Comparison of ENCODE assay signal across 8 cellular contexts in genomic region chr7:150367677-150368097, GRCh38. TPM values are rescaled to one million over a fixed set of nuclear protein-coding genes. Genes with fewer than 3 reads are reported as not detected.
DNase-seq lines count a peak whose midpoint lies in the region; ATAC-seq, FAIRE-seq and TF ChIP-seq lines count a peak whose summit lies in the region.

No MANE protein-coding gene starts in this region.

- peak overlapping the region; percentile 96 to 100 for H3K27ac ChIP-seq in A549
- H3K27ac ChIP-seq in iPS-18a (ENCODE audit: low read length): peak overlapping the region; percentile 76
- H3K27ac ChIP-seq in stomach: peak overlapping the region; percentile 87 to 97 (median 94)

- H3K36me3 Mint-ChIP-seq in activated CD4-positive, alpha-beta memory T cell treated with anti-CD3 and anti-CD28 coated beads for 36 hours: peaks cover 6% of the 10 kb centered on the region

- no peak for TF ChIP-seq RAD21 in A549 (conservative IDR thresholded peaks at IDR 0.05 in 1 of 2, IDR thresholded peaks at IDR 0.05 in 1 of 2)

- peaks cover 19% of the 10 kb centered on the region; the same call in 2 of the 3 replicates for H3K4me1 ChIP-seq in A549
- H3K4me1 ChIP-seq in iPS-18a (ENCODE audit: control insufficient read depth, low read depth, low read length): peaks cover 35% of the 10 kb centered on the region
- H3K4me1 ChIP-seq in stomach: peaks cover 31 to 54% (median 46%) of the 10 kb centered on the region in 4 donors

- TF ChIP-seq CTCF in A549 (IDR thresholded peaks at IDR 0.05) (no peak), stomach (IDR thresholded peaks at IDR 0.05) (no peak)

- H3K9ac ChIP-seq in iPS-18a (ENCODE audit: low read length): peak overlapping the region; percentile 92

- no peak for TF ChIP-seq EP300 in A549 (IDR thresholded peaks at IDR 0.05)
- no peak for TF ChIP-seq EP300 in stomach (IDR thresholded peaks at IDR 0.05)

- H3K9me3 ChIP-seq in A549 (no peaks in the 10 kb centered on the region), iPS-18a (ENCODE audit: control insufficient read depth, low read depth, low read length) (no peaks in the 10 kb centered on the region), stomach (no peaks in the 10 kb centered on the region)

- H3K9me3 Mint-ChIP-seq in activated CD4-positive, alpha-beta memory T cell treated with anti-CD3 and anti-CD28 coated beads for 36 hours: no peaks in the 10 kb centered on the region

- peaks cover 30% of the 10 kb centered on the region for H3K4me1 Mint-ChIP-seq in activated CD4-positive, alpha-beta memory T cell treated with anti-CD3 and anti-CD28 coated beads for 36 hours (ENCODE audit: low read depth)

- ATAC-seq in A549 (peak; percentile 53 to 66; a peak in 4 of 6 replicates), GM21381 (IDR thresholded peaks at IDR 0.05; ENCODE audit: unreplicated experiment) (peak; percentile 44), GM19397 (IDR thresholded peaks at IDR 0.05; ENCODE audit: unreplicated experiment) (no peak)

- H3K36me3 ChIP-seq in iPS-18a (ENCODE audit: control insufficient read depth, low read depth, low read length): peaks cover 22% of the 10 kb centered on the region
- H3K36me3 ChIP-seq in stomach: peaks cover 16 to 21% (median 20%) of the 10 kb centered on the region in 4 donors

- intact Hi-C loops in activated CD4-positive, alpha-beta memory T cell treated with anti-CD3 and anti-CD28 coated beads for 36 hours (cut with micrococcal nuclease): loop anchor here (1.0 to 2.0 kb wide), 3 partner anchors 12 to 45 kb away; partner anchors contain the start of genes ACTR3C, LRRC61 and ZNF775
- intact Hi-C loops in stomach (cut with DNase I; ENCODE audit: low total_unique reads): loop anchor here (10.0 kb wide), 1 partner anchor 47 kb away; no protein-coding TSS in a partner anchor

- 51% methylated on average over 8 of the region's 8 CpGs for WGBS in A549 (ENCODE audit: missing lambda C conversion rate)
- WGBS in stomach, 5 donors: 37 to 50% (median 45%) methylated on average over 8 of the region's 8 CpGs

- H3K4me2 ChIP-seq in A549: peak overlapping the region; percentile 100

- TF ChIP-seq POLR2A in A549 (IDR thresholded peaks at IDR 0.05; ENCODE audit: low read length) (no peak), stomach (IDR thresholded peaks at IDR 0.05) (no peak)

- H3K4me3 ChIP-seq in A549 (peak overlapping the region; percentile 96), iPS-18a (ENCODE audit: low read length) (peak overlapping the region; percentile 96), stomach (peak overlapping the region; percentile 71 to 95 (median 84))

- CTCF ChIA-PET in A549 (lab: Yijun Ruan, JAX): interaction anchor here (1.2 to 6.7 kb wide), 4 partner anchors 11 to 54 kb away, joined by 3 to 44 read pairs (median 4); no protein-coding TSS in a partner anchor
- CTCF ChIA-PET in activated CD4-positive, alpha-beta memory T cell treated with anti-CD3 and anti-CD28 coated beads for 36 hours (lab: Charles Lee): interaction anchor here (1.0 to 2.2 kb wide), 4 partner anchors 10 to 388 kb away, joined by 3 to 11 read pairs (median 4); a partner anchor contains a TSS

- peak in 1 of 2 experiments; percentile 83 for DNase-seq in A549 (ENCODE audit: low read depth in 1 of 2, low spot score in 1 of 2)
- no peak for DNase-seq in activated CD4-positive, alpha-beta memory T cell treated with anti-CD3 and anti-CD28 coated beads for 36 hours
- DNase-seq in stomach: no peak
- no peak for DNase-seq in GDM1 (lab: John Stamatoyannopoulos, UW)
- DNase-seq in germinal center (ENCODE audit: low spot score): no peak

- H3K27me3 ChIP-seq in iPS-18a (ENCODE audit: control insufficient read depth, insufficient read depth, low read length) (no peaks in the 10 kb centered on the region), stomach (no peaks in the 10 kb centered on the region)

- peak overlapping the region; percentile 88 for H3K27ac Mint-ChIP-seq in activated CD4-positive, alpha-beta memory T cell treated with anti-CD3 and anti-CD28 coated beads for 36 hours

- H3K4me3 Mint-ChIP-seq in activated CD4-positive, alpha-beta memory T cell treated with anti-CD3 and anti-CD28 coated beads for 36 hours: peak overlapping the region; percentile 80

- POLR2A ChIA-PET in A549 (lab: Yijun Ruan, JAX): interaction anchor here (1.1 to 3.1 kb wide), 3 partner anchors 10 to 40 kb away, joined by 3 to 44 read pairs (median 20); a partner anchor contains a TSS
- POLR2A ChIA-PET in activated CD4-positive, alpha-beta memory T cell treated with anti-CD3 and anti-CD28 coated beads for 36 hours (lab: Charles Lee): interaction anchor here (1.0 to 5.2 kb wide), 5 partner anchors 10 to 71 kb away, joined by 3 to 28 read pairs (median 4); partner anchors contain the start of genes ACTR3C, LRRC61 and ZNF775

- H3K27me3 Mint-ChIP-seq in activated CD4-positive, alpha-beta memory T cell treated with anti-CD3 and anti-CD28 coated beads for 36 hours: no peaks in the 10 kb centered on the region

- no peak for FAIRE-seq in A549 (lab: Jason Lieb, UNC)

TF ChIP-seq in A549, 52 proteins besides CTCF, POLR2A, EP300 and RAD21 (continues in another document):
- TF ChIP-seq FOSL2 (IDR thresholded peaks at IDR 0.05) (no peak), FOSL2 (CRISPR knock-in tag; IDR thresholded peaks at IDR 0.05) (peak; percentile 87), USF2 (IDR thresholded peaks at IDR 0.05) (no peak), MAFK (IDR thresholded peaks at IDR 0.05; ENCODE audit: partially characterized antibody) (no peak), ATOH8 (CRISPR knock-in tag; IDR thresholded peaks at IDR 0.05; ENCODE audit: low read depth) (peak; percentile 74; the same call in 1 of the 2 replicates)

RNA-seq across cellular contexts. Expression of gene REPIN1, which starts 0.9 kb away (rescaled TPM):
- polyA plus RNA-seq in A549 (2011; rRNA removed) (48.1 and 58.0 TPM in 2 replicates), A549 (2017; fragmentation: RNase III; extraction: RNeasy Plus Mini Kit Qiagen cat#74134 plus additional on column Dnase treatment) (86.2 to 101 TPM (median 101 TPM) in 3 replicates), stomach (10 to 100 TPM; 35.9 to 41.5 (median 36.4) TPM)
- 78.8 and 110 TPM in 2 replicates for polyA plus RNA-seq in A549 (2012; cell fraction: cytosol; rRNA removed)
- polyA plus RNA-seq in A549 (2012; cell fraction: nucleus; rRNA removed): 120 and 144 TPM in 2 replicates
- polyA minus RNA-seq in A549 (2011; rRNA and poly(A)+ RNA removed): 43.9 and 44.5 TPM in 2 replicates
- total RNA-seq in activated CD4-positive, alpha-beta memory T cell treated with anti-CD3 and anti-CD28 coated beads for 36 hours: 10 to 100 TPM; 52.3 to 56.9 TPM
- total RNA-seq in stomach: 100 to 1,000 TPM in 3 of 5 donors, 10 to 100 TPM in 2; 44.2 to 298 (median 104) TPM

RNA-seq across cellular contexts. Expression of gene ZNF775, which starts 11.4 kb away (rescaled TPM):
- polyA plus RNA-seq in A549 (2011; rRNA removed) (1.5 and 1.7 TPM in 2 replicates), A549 (2017; fragmentation: RNase III; extraction: RNeasy Plus Mini Kit Qiagen cat#74134 plus additional on column Dnase treatment) (4.5 to 5.4 TPM (median 5.4 TPM) in 3 replicates), stomach (1 to 10 TPM; 1.8 to 2.6 (median 2.4) TPM)
- polyA plus RNA-seq in A549 (2012; cell fraction: cytosol; rRNA removed): 3.7 and 5.1 TPM in 2 replicates
- polyA plus RNA-seq in A549 (2012; cell fraction: nucleus; rRNA removed): 4.8 and 9.0 TPM in 2 replicates
- polyA minus RNA-seq in A549 (2011; rRNA and poly(A)+ RNA removed): 0.83 and 1.2 TPM in 2 replicates
- 1 to 10 TPM; 6.0 to 6.8 TPM for total RNA-seq in activated CD4-positive, alpha-beta memory T cell treated with anti-CD3 and anti-CD28 coated beads for 36 hours
- total RNA-seq in stomach: 10 to 100 TPM in 2 of 5 donors, 1 to 10 TPM in 1, not detected in 2; 2.0 to 17.0 (median 14.8) TPM

RNA-seq across cellular contexts. Expression of gene RARRES2, which starts 26.3 kb away (rescaled TPM):
- polyA plus RNA-seq in A549 (2011; rRNA removed) (not detected in 2 replicates), A549 (2017; fragmentation: RNase III; extraction: RNeasy Plus Mini Kit Qiagen cat#74134 plus additional on column Dnase treatment) (0.11 TPM in 1 of 3 replicates, not detected in the others), stomach (100 to 1,000 TPM; 161 to 232 (median 197) TPM)
- polyA plus RNA-seq in A549 (2012; cell fraction: cytosol; rRNA removed): not detected in 2 replicates
- not detected in 2 replicates for polyA plus RNA-seq in A549 (2012; cell fraction: nucleus; rRNA removed)
- not detected in 2 replicates for polyA minus RNA-seq in A549 (2011; rRNA and poly(A)+ RNA removed)
- not detected for total RNA-seq in activated CD4-positive, alpha-beta memory T cell treated with anti-CD3 and anti-CD28 coated beads for 36 hours
- 100 to 1,000 TPM in 1 of 5 donors, 10 to 100 TPM in 4; 33.5 to 244 (median 70.9) TPM for total RNA-seq in stomach

RNA-seq across cellular contexts. Expression of gene ACTR3C, which starts 44.3 kb away (rescaled TPM):
- polyA plus RNA-seq in A549 (2011; rRNA removed): 0.40 and 0.43 TPM in 2 replicates
- polyA plus RNA-seq in A549 (2012; cell fraction: cytosol; rRNA removed): 0.09 TPM in 1 of 2 replicates, not detected in the other
- polyA plus RNA-seq in A549 (2012; cell fraction: nucleus; rRNA removed): 0.01 and 0.04 TPM in 2 replicates
- 0.43 to 0.58 TPM (median 0.54 TPM) in 3 replicates for polyA plus RNA-seq in A549 (2017; fragmentation: RNase III; extraction: RNeasy Plus Mini Kit Qiagen cat#74134 plus additional on column Dnase treatment)
- polyA minus RNA-seq in A549 (2011; rRNA and poly(A)+ RNA removed): 0.34 and 0.87 TPM in 2 replicates
- 1 to 10 TPM; 8.0 to 8.8 TPM for total RNA-seq in activated CD4-positive, alpha-beta memory T cell treated with anti-CD3 and anti-CD28 coated beads for 36 hours
- total RNA-seq in stomach: 10 to 100 TPM in 3 of 5 donors, 1 to 10 TPM in 2; 2.3 to 68.7 (median 16.2) TPM
- 10 to 100 TPM in 1 of 3 donors, 1 to 10 TPM in 2; 3.1 to 10.1 (median 7.0) TPM for polyA plus RNA-seq in stomach

RNA-seq across cellular contexts. Expression of gene LRRC61, which starts 44.5 kb away (rescaled TPM):
- 0.22 and 0.46 TPM in 2 replicates for polyA plus RNA-seq in A549 (2011; rRNA removed)
- 0.19 and 0.21 TPM in 2 replicates for polyA plus RNA-seq in A549 (2012; cell fraction: cytosol; rRNA removed)
- polyA plus RNA-seq in A549 (2012; cell fraction: nucleus; rRNA removed): 0.17 and 0.27 TPM in 2 replicates
- polyA plus RNA-seq in A549 (2017; fragmentation: RNase III; extraction: RNeasy Plus Mini Kit Qiagen cat#74134 plus additional on column Dnase treatment): 0.10 to 0.47 TPM (median 0.19 TPM) in 3 replicates
- 0.24 and 0.29 TPM in 2 replicates for polyA minus RNA-seq in A549 (2011; rRNA and poly(A)+ RNA removed)
- total RNA-seq in activated CD4-positive, alpha-beta memory T cell treated with anti-CD3 and anti-CD28 coated beads for 36 hours: 10 to 100 TPM; 26.1 to 27.1 TPM
- total RNA-seq in stomach: 10 to 100 TPM in 3 of 5 donors, not detected in 2; 11.6 to 15.9 (median 14.2) TPM
- polyA plus RNA-seq in stomach: 1 to 10 TPM; 5.6 to 7.6 (median 7.4) TPM

Comparison
In these comparisons a context has a peak if more than half of its experiments do, and no peak if none do; other contexts are left out.
1. RNA of gene RARRES2, which starts 26.3 kb away (total RNA-seq): 33.5 to 244 TPM in stomach; not detected in activated CD4-positive, alpha-beta memory T cell treated with anti-CD3 and anti-CD28 coated beads for 36 hours; every median in the first group is over 10 times any median in the second.
2. Peak in every context shown above with its lines, with median percentiles within 50 percentile points of each other: H3K27ac ChIP-seq and H3K4me3 ChIP-seq.